1 cellular context compared by ENCODE assay signal in genomic region chr6:149965191-149966020, GRCh38.
TF ChIP-seq lines count a peak whose summit lies in the region.

No MANE protein-coding gene starts in this region.

TF ChIP-seq in GM23338, 12 proteins besides CTCF, POLR2A, EP300 and RAD21 (continued from another document):
- TF ChIP-seq REST (IDR thresholded peaks at IDR 0.05; ENCODE audit: unreplicated experiment) (no peak), EZH2 (IDR thresholded peaks at IDR 0.05; ENCODE audit: low read depth, unreplicated experiment) (peak; percentile 95), ETS1 (IDR thresholded peaks at IDR 0.05) (no peak), EZH2phosphoT487 (IDR thresholded peaks at IDR 0.05; ENCODE audit: unreplicated experiment) (peak; percentile 82), POLR2AphosphoS5 (IDR thresholded peaks at IDR 0.05; ENCODE audit: low read depth) (no peak; the same call in 1 of the 2 replicates), ZNF462 (CRISPR knock-in tag; IDR thresholded peaks at IDR 0.05) (no peak)
TF ChIP-seq in GM23338: peak in this region for 2.
